19 cellular contexts compared by ENCODE assay signal in genomic region chrX:55638933-55639332, GRCh38.
DNase-seq lines count a peak whose midpoint lies in the region; ATAC-seq lines count a peak whose summit lies in the region.
"Had no signal": no experiment of that assay in that cellular context is flagged by ENCODE, and none has a peak within 500 bp of the region (broad histone marks: within the 10 kb centered on the region; RNA-seq: fewer than 3 reads in every experiment).

No MANE protein-coding gene starts in this region.

- peak; percentile 5 for DNase-seq in NAMALWA (ENCODE audit: low spot score)
- DNase-seq in inferior parietal cortex (ENCODE audit: extremely low spot score): no peak
- DNase-seq in NCI-H1417 (lab: John Stamatoyannopoulos, UW): no peak
- DNase-seq in activated CD4-positive, alpha-beta T cell treated with anti-CD3 and anti-CD28 coated beads, Interleukin-2, amount 50 U/mL, for 48 hours: no peak
- DNase-seq: activated CD8-positive, alpha-beta T cell treated with anti-CD3 and anti-CD28 coated beads, Interleukin-2, amount 10 ng/mL, durations not matched to agents 7 days and 5 days; C1 segment of cervical spinal cord; effector CD4-positive, alpha-beta T cell; glutamatergic neuron; H9; lower lobe of right lung; NCI-H1436; NCI-H345; right lobe of liver; stomach; T-cell had no signal

- ATAC-seq in GM18519 (IDR thresholded peaks at IDR 0.05; ENCODE audit: low FRiP score, unreplicated experiment) (peak; percentile 74), GM21528 (IDR thresholded peaks at IDR 0.05; ENCODE audit: low FRiP score, unreplicated experiment) (peak; percentile 78), HG03095 (IDR thresholded peaks at IDR 0.05; ENCODE audit: unreplicated experiment) (peak; percentile 60), GM21737 (IDR thresholded peaks at IDR 0.05; ENCODE audit: unreplicated experiment) (no peak)
- ATAC-seq: activated CD8-positive, alpha-beta T cell treated with anti-CD3 and anti-CD28 coated beads, Interleukin-2, amount 10 ng/mL, durations not matched to agents 7 days and 5 days; lower lobe of right lung; right lobe of liver; T-cell had no signal
